ENCODE assay signal across 2 cellular contexts in the genomic region with DNA sequence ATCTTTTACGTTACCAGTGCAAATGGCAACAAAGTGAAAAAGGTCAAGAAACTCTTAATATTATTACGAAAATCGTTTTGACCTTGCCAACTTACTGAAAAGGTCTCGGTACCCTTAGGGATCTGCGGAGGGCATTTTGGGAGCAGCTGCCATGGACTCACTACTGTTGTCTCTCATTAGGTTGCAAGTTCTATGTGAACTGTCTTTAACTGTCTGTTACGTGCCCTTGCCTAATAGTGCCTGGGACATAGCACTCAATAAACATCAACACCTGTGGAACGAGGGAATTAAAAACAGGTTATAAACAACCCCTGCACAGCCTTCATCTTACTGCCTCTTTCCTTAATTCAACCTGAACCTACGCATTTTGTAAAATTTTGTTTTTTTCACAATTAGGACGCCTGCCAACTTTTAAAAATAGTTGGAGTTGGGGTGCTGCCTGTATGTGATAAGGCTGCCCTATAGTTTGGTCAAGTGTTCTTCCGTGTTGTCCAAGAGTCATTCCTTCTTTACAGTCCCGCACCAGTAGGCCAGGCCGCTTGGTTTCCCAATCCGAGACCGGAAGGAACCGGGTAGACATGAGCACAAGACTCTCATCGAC.
TF ChIP-seq lines count a peak whose summit lies in the region.

No MANE protein-coding gene starts in this region.

TF ChIP-seq in K562, 482 proteins besides CTCF, POLR2A, EP300 and RAD21 (continues in another document):
- TF ChIP-seq LEF1 (IDR thresholded peaks at IDR 0.05) (peak; percentile 33; the same call in 1 of the 2 replicates), PTTG1 (tag; IDR thresholded peaks at IDR 0.05; ENCODE audit: low read depth) (no peak), ZNF134 (CRISPR knock-in tag; conservative IDR thresholded peaks at IDR 0.05) (no peak), COPS2 (conservative IDR thresholded peaks at IDR 0.05) (no peak), HDAC3 (IDR thresholded peaks at IDR 0.05; ENCODE audit: borderline replicate concordance, partially characterized antibody) (peak; percentile 18), EHMT2 (IDR thresholded peaks at IDR 0.05) (peak; percentile 56; the same call in 1 of the 2 replicates), ZNF77 (CRISPR knock-in tag; IDR thresholded peaks at IDR 0.05) (no peak)
- TF ChIP-seq, protein P1, sequence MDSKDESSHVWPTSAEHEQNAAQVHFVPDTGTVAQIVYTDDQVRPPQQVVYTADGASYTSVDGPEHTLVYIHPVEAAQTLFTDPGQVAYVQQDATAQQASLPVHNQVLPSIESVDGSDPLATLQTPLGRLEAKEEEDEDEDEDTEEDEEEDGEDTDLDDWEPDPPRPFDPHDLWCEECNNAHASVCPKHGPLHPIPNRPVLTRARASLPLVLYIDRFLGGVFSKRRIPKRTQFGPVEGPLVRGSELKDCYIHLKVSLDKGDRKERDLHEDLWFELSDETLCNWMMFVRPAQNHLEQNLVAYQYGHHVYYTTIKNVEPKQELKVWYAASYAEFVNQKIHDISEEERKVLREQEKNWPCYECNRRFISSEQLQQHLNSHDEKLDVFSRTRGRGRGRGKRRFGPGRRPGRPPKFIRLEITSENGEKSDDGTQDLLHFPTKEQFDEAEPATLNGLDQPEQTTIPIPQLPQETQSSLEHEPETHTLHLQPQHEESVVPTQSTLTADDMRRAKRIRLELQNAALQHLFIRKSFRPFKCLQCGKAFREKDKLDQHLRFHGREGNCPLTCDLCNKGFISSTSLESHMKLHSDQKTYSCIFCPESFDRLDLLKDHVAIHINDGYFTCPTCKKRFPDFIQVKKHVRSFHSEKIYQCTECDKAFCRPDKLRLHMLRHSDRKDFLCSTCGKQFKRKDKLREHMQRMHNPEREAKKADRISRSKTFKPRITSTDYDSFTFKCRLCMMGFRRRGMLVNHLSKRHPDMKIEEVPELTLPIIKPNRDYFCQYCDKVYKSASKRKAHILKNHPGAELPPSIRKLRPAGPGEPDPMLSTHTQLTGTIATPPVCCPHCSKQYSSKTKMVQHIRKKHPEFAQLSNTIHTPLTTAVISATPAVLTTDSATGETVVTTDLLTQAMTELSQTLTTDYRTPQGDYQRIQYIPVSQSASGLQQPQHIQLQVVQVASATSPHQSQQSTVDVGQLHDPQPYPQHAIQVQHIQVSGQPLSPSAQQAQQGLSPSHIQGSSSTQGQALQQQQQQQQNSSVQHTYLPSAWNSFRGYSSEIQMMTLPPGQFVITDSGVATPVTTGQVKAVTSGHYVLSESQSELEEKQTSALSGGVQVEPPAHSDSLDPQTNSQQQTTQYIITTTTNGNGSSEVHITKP (IDR thresholded peaks at IDR 0.05; ENCODE audit: partially characterized antibody): no peak
- TF ChIP-seq, protein P2, sequence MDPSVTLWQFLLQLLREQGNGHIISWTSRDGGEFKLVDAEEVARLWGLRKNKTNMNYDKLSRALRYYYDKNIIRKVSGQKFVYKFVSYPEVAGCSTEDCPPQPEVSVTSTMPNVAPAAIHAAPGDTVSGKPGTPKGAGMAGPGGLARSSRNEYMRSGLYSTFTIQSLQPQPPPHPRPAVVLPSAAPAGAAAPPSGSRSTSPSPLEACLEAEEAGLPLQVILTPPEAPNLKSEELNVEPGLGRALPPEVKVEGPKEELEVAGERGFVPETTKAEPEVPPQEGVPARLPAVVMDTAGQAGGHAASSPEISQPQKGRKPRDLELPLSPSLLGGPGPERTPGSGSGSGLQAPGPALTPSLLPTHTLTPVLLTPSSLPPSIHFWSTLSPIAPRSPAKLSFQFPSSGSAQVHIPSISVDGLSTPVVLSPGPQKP (CRISPR knock-in tag; IDR thresholded peaks at IDR 0.05): no peak
- TF ChIP-seq, protein P3, sequence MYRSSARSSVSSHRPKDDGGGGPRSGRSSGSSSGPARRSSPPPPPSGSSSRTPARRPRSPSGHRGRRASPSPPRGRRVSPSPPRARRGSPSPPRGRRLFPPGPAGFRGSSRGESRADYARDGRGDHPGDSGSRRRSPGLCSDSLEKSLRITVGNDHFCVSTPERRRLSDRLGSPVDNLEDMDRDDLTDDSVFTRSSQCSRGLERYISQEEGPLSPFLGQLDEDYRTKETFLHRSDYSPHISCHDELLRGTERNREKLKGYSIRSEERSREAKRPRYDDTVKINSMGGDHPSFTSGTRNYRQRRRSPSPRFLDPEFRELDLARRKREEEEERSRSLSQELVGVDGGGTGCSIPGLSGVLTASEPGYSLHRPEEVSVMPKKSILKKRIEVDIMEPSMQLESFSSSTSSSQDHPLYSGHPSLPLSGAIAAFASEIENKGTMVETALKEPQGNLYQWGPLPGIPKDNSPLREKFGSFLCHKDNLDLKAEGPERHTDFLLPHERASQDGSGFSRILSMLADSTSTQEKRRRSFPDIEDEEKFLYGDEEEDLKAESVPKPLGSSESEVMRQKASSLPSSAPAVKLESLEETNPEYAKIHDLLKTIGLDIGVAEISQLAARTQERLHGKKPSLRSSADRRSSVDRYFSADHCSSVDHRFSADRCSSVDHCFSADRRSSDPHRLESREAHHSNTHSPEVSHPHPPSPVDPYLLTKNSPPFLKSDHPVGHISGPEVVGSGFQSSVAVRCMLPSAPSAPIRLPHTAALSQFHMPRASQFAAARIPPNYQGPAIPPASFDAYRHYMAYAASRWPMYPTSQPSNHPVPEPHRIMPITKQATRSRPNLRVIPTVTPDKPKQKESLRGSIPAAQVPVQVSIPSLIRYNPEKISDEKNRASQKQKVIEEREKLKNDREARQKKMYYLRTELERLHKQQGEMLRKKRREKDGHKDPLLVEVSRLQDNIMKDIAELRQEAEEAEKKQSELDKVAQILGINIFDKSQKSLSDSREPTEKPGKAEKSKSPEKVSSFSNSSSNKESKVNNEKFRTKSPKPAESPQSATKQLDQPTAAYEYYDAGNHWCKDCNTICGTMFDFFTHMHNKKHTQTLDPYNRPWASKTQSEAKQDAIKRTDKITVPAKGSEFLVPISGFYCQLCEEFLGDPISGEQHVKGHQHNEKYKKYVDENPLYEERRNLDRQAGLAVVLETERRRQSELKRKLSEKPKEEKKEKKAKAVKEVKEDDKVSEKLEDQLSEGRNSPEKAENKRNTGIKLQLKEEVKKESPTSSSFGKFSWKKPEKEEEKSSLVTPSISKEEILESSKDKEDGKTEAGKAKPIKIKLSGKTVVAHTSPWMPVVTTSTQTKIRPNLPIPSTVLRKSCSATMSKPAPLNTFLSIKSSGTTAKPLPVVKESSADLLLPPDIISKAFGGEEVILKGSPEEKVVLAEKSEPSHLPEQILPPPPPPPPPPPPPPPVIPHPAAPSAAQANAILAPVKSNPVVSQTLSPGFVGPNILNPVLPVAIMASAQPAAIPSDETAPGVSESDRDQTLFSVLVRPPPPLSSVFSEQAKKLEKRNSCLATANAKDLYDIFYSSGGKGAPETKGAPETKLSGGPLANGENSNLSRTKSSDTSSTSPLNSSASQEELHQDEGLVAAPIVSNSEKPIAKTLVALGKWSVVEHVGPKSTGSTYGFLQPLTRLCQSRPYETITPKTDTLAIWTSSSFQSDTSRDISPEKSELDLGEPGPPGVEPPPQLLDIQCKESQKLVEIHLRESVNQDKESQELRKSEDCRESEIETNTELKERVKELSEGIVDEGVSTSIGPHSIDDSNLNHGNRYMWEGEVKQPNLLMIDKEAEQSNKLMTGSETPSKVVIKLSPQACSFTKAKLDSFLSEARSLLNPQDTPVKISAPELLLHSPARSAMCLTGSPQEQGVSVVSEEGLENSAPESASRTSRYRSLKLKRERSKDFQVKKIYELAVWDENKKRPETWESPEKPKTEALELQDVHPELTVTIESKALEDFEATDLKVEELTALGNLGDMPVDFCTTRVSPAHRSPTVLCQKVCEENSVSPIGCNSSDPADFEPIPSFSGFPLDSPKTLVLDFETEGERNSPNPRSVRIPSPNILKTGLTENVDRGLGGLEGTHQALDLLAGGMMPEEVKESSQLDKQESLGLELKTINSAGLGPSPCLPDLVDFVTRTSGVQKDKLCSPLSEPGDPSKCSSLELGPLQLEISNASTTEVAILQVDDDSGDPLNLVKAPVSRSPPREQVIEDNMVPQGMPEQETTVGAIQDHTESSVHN (IDR thresholded peaks at IDR 0.05; ENCODE audit: borderline replicate concordance in 1 of 2, low read depth in 1 of 2): 0 out of 4 replicates have a peak, but pooled peaks of 1 of the 2 experiments have one; percentile 24

TF ChIP-seq in HepG2, 621 proteins besides CTCF, POLR2A, EP300 and RAD21 (continues in another document):
- TF ChIP-seq, protein P4, sequence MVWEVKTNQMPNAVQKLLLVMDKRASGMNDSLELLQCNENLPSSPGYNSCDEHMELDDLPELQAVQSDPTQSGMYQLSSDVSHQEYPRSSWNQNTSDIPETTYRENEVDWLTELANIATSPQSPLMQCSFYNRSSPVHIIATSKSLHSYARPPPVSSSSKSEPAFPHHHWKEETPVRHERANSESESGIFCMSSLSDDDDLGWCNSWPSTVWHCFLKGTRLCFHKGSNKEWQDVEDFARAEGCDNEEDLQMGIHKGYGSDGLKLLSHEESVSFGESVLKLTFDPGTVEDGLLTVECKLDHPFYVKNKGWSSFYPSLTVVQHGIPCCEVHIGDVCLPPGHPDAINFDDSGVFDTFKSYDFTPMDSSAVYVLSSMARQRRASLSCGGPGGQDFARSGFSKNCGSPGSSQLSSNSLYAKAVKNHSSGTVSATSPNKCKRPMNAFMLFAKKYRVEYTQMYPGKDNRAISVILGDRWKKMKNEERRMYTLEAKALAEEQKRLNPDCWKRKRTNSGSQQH (CRISPR knock-in tag; IDR thresholded peaks at IDR 0.05; ENCODE audit: low read depth): 0 out of 2 replicates have a peak, but pooled peaks have one; percentile 5
- TF ChIP-seq FOXK1 (CRISPR knock-in tag; IDR thresholded peaks at IDR 0.05; ENCODE audit: borderline replicate concordance, low read depth): 0 out of 2 replicates have a peak, but pooled peaks have one; percentile 14
- TF ChIP-seq ZFP36 (IDR thresholded peaks at IDR 0.05; ENCODE audit: borderline replicate concordance, low read depth, low read length, partially characterized antibody): no peak
- TF ChIP-seq, protein P5, sequence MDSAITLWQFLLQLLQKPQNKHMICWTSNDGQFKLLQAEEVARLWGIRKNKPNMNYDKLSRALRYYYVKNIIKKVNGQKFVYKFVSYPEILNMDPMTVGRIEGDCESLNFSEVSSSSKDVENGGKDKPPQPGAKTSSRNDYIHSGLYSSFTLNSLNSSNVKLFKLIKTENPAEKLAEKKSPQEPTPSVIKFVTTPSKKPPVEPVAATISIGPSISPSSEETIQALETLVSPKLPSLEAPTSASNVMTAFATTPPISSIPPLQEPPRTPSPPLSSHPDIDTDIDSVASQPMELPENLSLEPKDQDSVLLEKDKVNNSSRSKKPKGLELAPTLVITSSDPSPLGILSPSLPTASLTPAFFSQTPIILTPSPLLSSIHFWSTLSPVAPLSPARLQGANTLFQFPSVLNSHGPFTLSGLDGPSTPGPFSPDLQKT (CRISPR knock-in tag; IDR thresholded peaks at IDR 0.05; ENCODE audit: borderline replicate concordance): no peak
- TF ChIP-seq ZFX (CRISPR knock-in tag; IDR thresholded peaks at IDR 0.05; ENCODE audit: low read depth): peak; percentile 89; the same call in 1 of the 2 replicates
- peak; percentile 56; the same call in 1 of the 2 replicates for TF ChIP-seq ELF1 (CRISPR knock-in tag; IDR thresholded peaks at IDR 0.05)
- TF ChIP-seq ZNF737 (CRISPR knock-in tag; IDR thresholded peaks at IDR 0.05; ENCODE audit: borderline replicate concordance): no peak
- TF ChIP-seq PCBP1 (IDR thresholded peaks at IDR 0.05; ENCODE audit: borderline replicate concordance, low read depth, low read length): no peak
- no peak for TF ChIP-seq FOXA3 (CRISPR knock-in tag; IDR thresholded peaks at IDR 0.05)
- 0 out of 2 replicates have a peak, but pooled peaks have one; percentile 21 for TF ChIP-seq ONECUT2 (CRISPR knock-in tag; IDR thresholded peaks at IDR 0.05)
- no peak; the same call in 1 of the 2 replicates for TF ChIP-seq ZNF792 (CRISPR knock-in tag; IDR thresholded peaks at IDR 0.05)
- TF ChIP-seq, protein P6, sequence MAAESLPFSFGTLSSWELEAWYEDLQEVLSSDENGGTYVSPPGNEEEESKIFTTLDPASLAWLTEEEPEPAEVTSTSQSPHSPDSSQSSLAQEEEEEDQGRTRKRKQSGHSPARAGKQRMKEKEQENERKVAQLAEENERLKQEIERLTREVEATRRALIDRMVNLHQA (CRISPR knock-in tag; IDR thresholded peaks at IDR 0.05): no peak
- peak; percentile 8; the same call in 1 of the 2 replicates for TF ChIP-seq ZNF430 (CRISPR knock-in tag; IDR thresholded peaks at IDR 0.05)
- no peak for TF ChIP-seq HNRNPLL (IDR thresholded peaks at IDR 0.05; ENCODE audit: low read depth, low read length, poor library complexity, severe bottlenecking)
- TF ChIP-seq, protein P7, sequence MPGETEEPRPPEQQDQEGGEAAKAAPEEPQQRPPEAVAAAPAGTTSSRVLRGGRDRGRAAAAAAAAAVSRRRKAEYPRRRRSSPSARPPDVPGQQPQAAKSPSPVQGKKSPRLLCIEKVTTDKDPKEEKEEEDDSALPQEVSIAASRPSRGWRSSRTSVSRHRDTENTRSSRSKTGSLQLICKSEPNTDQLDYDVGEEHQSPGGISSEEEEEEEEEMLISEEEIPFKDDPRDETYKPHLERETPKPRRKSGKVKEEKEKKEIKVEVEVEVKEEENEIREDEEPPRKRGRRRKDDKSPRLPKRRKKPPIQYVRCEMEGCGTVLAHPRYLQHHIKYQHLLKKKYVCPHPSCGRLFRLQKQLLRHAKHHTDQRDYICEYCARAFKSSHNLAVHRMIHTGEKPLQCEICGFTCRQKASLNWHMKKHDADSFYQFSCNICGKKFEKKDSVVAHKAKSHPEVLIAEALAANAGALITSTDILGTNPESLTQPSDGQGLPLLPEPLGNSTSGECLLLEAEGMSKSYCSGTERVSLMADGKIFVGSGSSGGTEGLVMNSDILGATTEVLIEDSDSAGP (CRISPR knock-in tag; IDR thresholded peaks at IDR 0.05; ENCODE audit: borderline replicate concordance): no peak
- TF ChIP-seq ELF4 (CRISPR knock-in tag; IDR thresholded peaks at IDR 0.05; ENCODE audit: borderline replicate concordance): peak; percentile 4; the same call in 1 of the 2 replicates
- TF ChIP-seq KDM1A (CRISPR knock-in tag; IDR thresholded peaks at IDR 0.05): no peak
- TF ChIP-seq PAX8 (CRISPR knock-in tag; IDR thresholded peaks at IDR 0.05; ENCODE audit: borderline replicate concordance): no peak
- TF ChIP-seq SMAD9 (CRISPR knock-in tag; IDR thresholded peaks at IDR 0.05): no peak
- TF ChIP-seq, protein P8, sequence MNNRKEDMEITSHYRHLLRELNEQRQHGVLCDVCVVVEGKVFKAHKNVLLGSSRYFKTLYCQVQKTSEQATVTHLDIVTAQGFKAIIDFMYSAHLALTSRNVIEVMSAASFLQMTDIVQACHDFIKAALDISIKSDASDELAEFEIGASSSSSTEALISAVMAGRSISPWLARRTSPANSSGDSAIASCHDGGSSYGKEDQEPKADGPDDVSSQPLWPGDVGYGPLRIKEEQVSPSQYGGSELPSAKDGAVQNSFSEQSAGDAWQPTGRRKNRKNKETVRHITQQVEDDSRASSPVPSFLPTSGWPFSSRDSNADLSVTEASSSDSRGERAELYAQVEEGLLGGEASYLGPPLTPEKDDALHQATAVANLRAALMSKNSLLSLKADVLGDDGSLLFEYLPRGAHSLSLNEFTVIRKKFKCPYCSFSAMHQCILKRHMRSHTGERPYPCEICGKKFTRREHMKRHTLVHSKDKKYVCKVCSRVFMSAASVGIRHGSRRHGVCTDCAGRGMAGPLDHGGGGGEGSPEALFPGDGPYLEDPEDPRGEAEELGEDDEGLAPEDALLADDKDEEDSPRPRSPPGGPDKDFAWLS (CRISPR knock-in tag; IDR thresholded peaks at IDR 0.05; ENCODE audit: borderline replicate concordance): 0 out of 2 replicates have a peak, but pooled peaks have one; percentile 45
- TF ChIP-seq KLF13 (CRISPR knock-in tag; IDR thresholded peaks at IDR 0.05): no peak
- TF ChIP-seq ETV5 (CRISPR knock-in tag; IDR thresholded peaks at IDR 0.05; ENCODE audit: borderline replicate concordance): no peak
- no peak for TF ChIP-seq GABPA (IDR thresholded peaks at IDR 0.05; ENCODE audit: low read depth, low read length)
- TF ChIP-seq GABPA (CRISPR knock-in tag; IDR thresholded peaks at IDR 0.05; ENCODE audit: low read depth): peak; percentile 50; the same call in 1 of the 2 replicates
